Comparison of ENCODE assay signal across 18 cellular contexts in genomic region chr5:126877569-126877968, GRCh38.
DNase-seq lines count a peak whose midpoint lies in the region; ATAC-seq and TF ChIP-seq lines count a peak whose summit lies in the region.
"Had no signal": no experiment of that assay in that cellular context is flagged by ENCODE, and none has a peak within 500 bp of the region (broad histone marks: within the 10 kb centered on the region; RNA-seq: fewer than 3 reads in every experiment).

No MANE protein-coding gene starts in this region.

- ATAC-seq in HG03280 (IDR thresholded peaks at IDR 0.05; ENCODE audit: unreplicated experiment): no peak
- ATAC-seq in GM18498 (IDR thresholded peaks at IDR 0.05; ENCODE audit: unreplicated experiment): no peak
- ATAC-seq: HCT116 had no signal

- H3K79me2 ChIP-seq in hepatocyte: no peaks in the 10 kb centered on the region

- H3K27ac ChIP-seq in A673 (ENCODE audit: low read depth, low read length, poor library complexity, severe bottlenecking) (peak overlapping the region; percentile 49), VCaP (peak overlapping the region; percentile 1; the same call in 1 of the 2 replicates), hepatocyte (peak overlapping the region; percentile 57), caudate nucleus (ENCODE audit: low read depth, low read length) (no peak overlapping the region)
- H3K27ac ChIP-seq: C4-2B had no signal

- POLR2A ChIA-PET in A673 (lab: Charles Lee; ENCODE audit: low non-redundant PET): no interaction called here

- H3K27me3 Mint-ChIP-seq in nephron (ENCODE audit: low read depth): no peaks in the 10 kb centered on the region
- H3K27me3 Mint-ChIP-seq: CD4-positive, alpha-beta T cell; IgD-negative memory B cell had no signal

- intact Hi-C loops in A673 (cut with micrococcal nuclease; ENCODE audit: unreplicated experiment): no loop called here

- H3K4me3 ChIP-seq in A673 (ENCODE audit: low read depth, low read length, poor library complexity, severe bottlenecking) (no peak overlapping the region), hepatocyte (no peak overlapping the region)

- CTCF ChIA-PET in A673 (lab: Charles Lee): no interaction called here

- TF ChIP-seq CTCF in A673 (conservative IDR thresholded peaks at IDR 0.05; ENCODE audit: low read depth, low read length) (no peak), VCaP (conservative IDR thresholded peaks at IDR 0.05) (no peak), hepatocyte (IDR thresholded peaks at IDR 0.05; ENCODE audit: poor library complexity) (no peak), nephron (IDR thresholded peaks at IDR 0.05; ENCODE audit: unreplicated experiment in 3 of 3) (no peak)

- DNase-seq in A673 (ENCODE audit: low spot score) (no peak), hepatocyte (ENCODE audit: low spot score) (no peak), mesenteric fat pad (ENCODE audit: low spot score) (no peak), caudate nucleus (lab: John Stamatoyannopoulos, UW) (no peak)
- DNase-seq: ACHN; Caco-2; CD4-positive, alpha-beta T cell; GDM1; GOT3; H7; HFFc6 had no signal

- H3K4me3 Mint-ChIP-seq in nephron: peak overlapping the region in 1 of 3 experiments; percentile 0
- H3K4me3 Mint-ChIP-seq: CD4-positive, alpha-beta T cell; HFFc6; IgD-negative memory B cell had no signal

- H3K9me3 ChIP-seq in A673 (ENCODE audit: low read depth, low read length, poor library complexity, severe bottlenecking) (no peaks in the 10 kb centered on the region), hepatocyte (ENCODE audit: low read depth) (no peaks in the 10 kb centered on the region)
- H3K9me3 ChIP-seq: Caco-2 had no signal

- peak overlapping the region; percentile 23 for H3K4me2 ChIP-seq in hepatocyte

- no peaks in the 10 kb centered on the region for H3K36me3 ChIP-seq in A673 (ENCODE audit: insufficient read depth, low read length, poor library complexity, severe bottlenecking)
- H3K36me3 ChIP-seq in hepatocyte (replicated peaks; ENCODE audit: insufficient read depth, low read depth): no peaks in the 10 kb centered on the region

- no peaks in the 10 kb centered on the region for H3K9me3 Mint-ChIP-seq in nephron
- H3K9me3 Mint-ChIP-seq: CD4-positive, alpha-beta T cell; HFFc6; IgD-negative memory B cell had no signal

- H3K27ac Mint-ChIP-seq in nephron: peak overlapping the region; percentile 57 to 82 (median 65)
- H3K27ac Mint-ChIP-seq: CD4-positive, alpha-beta T cell; HFFc6; IgD-negative memory B cell had no signal

- no peak overlapping the region for H2AFZ ChIP-seq in hepatocyte

- peaks cover 49% of the 10 kb centered on the region for H3K4me1 Mint-ChIP-seq in nephron
- H3K4me1 Mint-ChIP-seq: IgD-negative memory B cell had no signal

- BruUV-seq in A673 (replicated peaks; lab: Mats Ljungman, UMichigan): no TSS peak

- no peaks in the 10 kb centered on the region for H4K20me1 ChIP-seq in hepatocyte (ENCODE audit: insufficient read depth, poor library complexity, severe bottlenecking)

- H3K36me3 Mint-ChIP-seq in nephron (ENCODE audit: low read depth): no peaks in the 10 kb centered on the region

- H3K9me2 ChIP-seq in hepatocyte (replicated peaks; ENCODE audit: insufficient read depth): no peaks in the 10 kb centered on the region

- H3K27me3 ChIP-seq in A673 (replicated peaks; ENCODE audit: insufficient read depth, low read depth, low read length, poor library complexity): no peaks in the 10 kb centered on the region
- no peaks in the 10 kb centered on the region for H3K27me3 ChIP-seq in hepatocyte

- H3K4me1 ChIP-seq in A673 (ENCODE audit: insufficient read depth, low read length, poor library complexity, severe bottlenecking) (peaks cover 14% of the 10 kb centered on the region), hepatocyte (ENCODE audit: insufficient read depth) (peaks cover 22% of the 10 kb centered on the region)
- H3K4me1 ChIP-seq: Caco-2 had no signal

- 71% methylated on average over 7 of the region's 7 CpGs for WGBS in hepatocyte (ENCODE audit: low lambda C conversion rate, missing lambda C conversion rate)
